In the genomic region with DNA sequence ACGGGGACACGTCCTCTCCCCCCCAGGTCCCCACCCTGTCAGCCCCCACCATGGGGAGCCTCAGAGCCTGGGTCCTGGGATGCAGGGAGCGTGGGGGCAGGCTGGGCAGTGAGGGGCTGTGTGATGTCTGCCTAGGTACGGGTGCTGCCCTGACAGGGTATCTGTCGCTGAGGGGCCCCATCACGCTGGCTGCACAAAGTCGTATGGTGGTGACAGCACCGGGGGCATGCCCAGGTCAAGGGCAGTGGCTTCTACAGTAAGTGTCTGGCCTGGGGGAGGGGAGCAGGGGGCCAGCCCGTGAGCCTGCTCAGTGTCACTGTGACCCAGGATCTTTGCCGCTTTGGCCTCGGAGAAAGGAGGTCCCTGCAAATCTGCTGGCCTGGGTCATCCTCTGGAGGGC, we compare ENCODE assay signal across 17 cellular contexts. TPM values are rescaled to one million over a fixed set of nuclear protein-coding genes. Genes with fewer than 3 reads are reported as not detected.
DNase-seq lines count a peak whose midpoint lies in the region; ATAC-seq, FAIRE-seq and TF ChIP-seq lines count a peak whose summit lies in the region.
"Had no signal": no experiment of that assay in that cellular context is flagged by ENCODE, and none has a peak within 500 bp of the region (broad histone marks: within the 10 kb centered on the region; RNA-seq: fewer than 3 reads in every experiment).

No MANE protein-coding gene starts in this region.

- no peak for TF ChIP-seq EP300 in HepG2 (IDR thresholded peaks at IDR 0.05; ENCODE audit: low read depth in 2 of 2, low read length in 2 of 2)
- TF ChIP-seq EP300 in HepG2 (CRISPR knock-in tag; IDR thresholded peaks at IDR 0.05; ENCODE audit: borderline replicate concordance) = no peak

- H3K9ac ChIP-seq in HepG2 (ENCODE audit: insufficient read depth, low read depth, low read length) = no peak overlapping the region

- H3K27me3 ChIP-seq in HepG2 (ENCODE audit: control insufficient read depth in 1 of 2, insufficient read depth in 2 of 2, low read length in 2 of 2) = peaks cover 3 to 48% of the 10 kb centered on the region in 2 experiments; a peak in 3 of 5 replicates
- peaks cover 0 to 18% (median 0%) of the 10 kb centered on the region in 7 donors for H3K27me3 ChIP-seq in spleen (replicated peaks in 1 of 7)
- no peaks in the 10 kb centered on the region for H3K27me3 ChIP-seq in WERI-Rb-1 (ENCODE audit: insufficient read depth, low read depth, severe bottlenecking)
- H3K27me3 ChIP-seq: BE2C had no signal

- CTCF ChIA-PET in HepG2 (lab: Yijun Ruan, JAX; ENCODE audit: low intra/inter-chr PET ratio, low total read pairs) = no interaction called here

- DNase-seq in Right ventricle myocardium superior = peak; percentile 17
- DNase-seq in cardiac septum (ENCODE audit: low spot score) = no peak
- peak; percentile 32 for DNase-seq in SK-N-DZ (ENCODE audit: low spot score)
- DNase-seq in HepG2 (ENCODE audit: low spot score) = peak; percentile 24
- DNase-seq in spleen = peak; percentile 58
- DNase-seq in WERI-Rb-1 = no peak
- no peak for DNase-seq in NCI-H510A treated with DMSO at 0.1 percent for 48 hours (lab: John Stamatoyannopoulos, UW)
- no peak for DNase-seq in H54 (ENCODE audit: insufficient read length, low spot score)
- DNase-seq: BE2C; CD4-positive, alpha-beta memory T cell; DMS79 had no signal

- POLR2A ChIA-PET in HepG2 (lab: Yijun Ruan, JAX) = no interaction called here

- peak overlapping the region; percentile 53 for H3K4me2 ChIP-seq in HepG2 (ENCODE audit: low read depth, low read length)
- H3K4me2 ChIP-seq: A549, GM23338 had no signal

- in situ Hi-C loops in HepG2 (cut with HindIII; ENCODE audit: extremely low pct_ligation_motif_present, low pct_unique_long_range_greater_than_20kb) = no loop called here

- no peaks in the 10 kb centered on the region for H3K36me3 ChIP-seq in HepG2 (replicated peaks in 1 of 2; ENCODE audit: control insufficient read depth in 1 of 2, insufficient read depth in 2 of 2, low read length in 2 of 2)
- peaks cover 0 to 23% (median 0%) of the 10 kb centered on the region in 6 donors for H3K36me3 ChIP-seq in spleen
- H3K36me3 ChIP-seq in WERI-Rb-1 = no peaks in the 10 kb centered on the region
- H3K36me3 ChIP-seq: BE2C had no signal

- ATAC-seq in Right ventricle myocardium superior (ENCODE audit: poor library complexity) (no peak), HepG2 (peak; percentile 30)

- 0% methylated on average over 2 of the region's 11 CpGs for WGBS in HepG2 (ENCODE audit: low lambda C conversion rate)
- WGBS in spleen, 5 donors = 62 to 80% (median 78%) methylated on average over 8 to 11 of the region's 11 CpGs

- H3K27ac ChIP-seq in HepG2 (ENCODE audit: extremely low read length, insufficient read depth, low read length) (no peak overlapping the region), spleen (no peak overlapping the region), WERI-Rb-1 (no peak overlapping the region)
- H3K27ac ChIP-seq: A549, C4-2B had no signal

- BruUV-seq in HepG2 (replicated peaks; lab: Mats Ljungman, UMichigan) = no TSS peak

- H3K4me1 ChIP-seq in HepG2 (ENCODE audit: insufficient read depth, low read length) (peaks cover 46% of the 10 kb centered on the region), spleen (no peaks in the 10 kb centered on the region)
- H3K4me1 ChIP-seq: A549, BE2C, HAP-1 had no signal

- intact Hi-C loops in Right ventricle myocardium superior (cut with DNase I) (no loop called here), cardiac septum (cut with DNase I) (no loop called here), HepG2 (cut with micrococcal nuclease; ENCODE audit: unreplicated experiment) (no loop called here), spleen (cut with DNase I; ENCODE audit: low total_unique reads) (no loop called here)

- H3K4me3 ChIP-seq in HepG2 (replicated peaks in 1 of 3; ENCODE audit: insufficient read depth in 1 of 3, low read depth in 2 of 3, low read length in 3 of 3) = peak overlapping the region in 1 of 3 experiments; percentile 35; a peak in 1 of 6 replicates
- H3K4me3 ChIP-seq in spleen = no peak overlapping the region
- H3K4me3 ChIP-seq in WERI-Rb-1 (ENCODE audit: low read depth, low read length) = no peak overlapping the region
- H3K4me3 ChIP-seq: A549, GM23338, HAP-1 had no signal

- no peak for FAIRE-seq in HepG2 (lab: Jason Lieb, UNC)
- no peak for FAIRE-seq in H54 (lab: Jason Lieb, UNC)
- FAIRE-seq: A549, GM12891 had no signal

- TF ChIP-seq RAD21 in HepG2 (CRISPR knock-in tag; IDR thresholded peaks at IDR 0.05) = no peak

- no peaks in the 10 kb centered on the region for H4K20me1 ChIP-seq in HepG2 (ENCODE audit: insufficient read depth, low read length)

- no peak for TF ChIP-seq CTCF in HepG2 (CRISPR knock-in tag; IDR thresholded peaks at IDR 0.05)
- TF ChIP-seq CTCF in spleen (IDR thresholded peaks at IDR 0.05 in 8 of 11, conservative IDR thresholded peaks at IDR 0.05 in 3 of 11) = no peak
- TF ChIP-seq CTCF in WERI-Rb-1 (IDR thresholded peaks at IDR 0.05; ENCODE audit: low read depth, low read length) = no peak

- no peak overlapping the region for H2AFZ ChIP-seq in HepG2 (ENCODE audit: low read length)
- H2AFZ ChIP-seq: GM23338 had no signal

- H3K9me3 ChIP-seq in HepG2 (ENCODE audit: low read length) (no peaks in the 10 kb centered on the region), spleen (no peaks in the 10 kb centered on the region), WERI-Rb-1 (ENCODE audit: severe bottlenecking) (no peaks in the 10 kb centered on the region)
- H3K9me3 ChIP-seq: A549, BE2C, HAP-1 had no signal

- TF ChIP-seq POLR2A in HepG2 (IDR thresholded peaks at IDR 0.05; ENCODE audit: insufficient read depth in 1 of 2, low read depth in 2 of 2, low read length in 2 of 2) (no peak), spleen (IDR thresholded peaks at IDR 0.05) (no peak), H54 (IDR thresholded peaks at IDR 0.05; ENCODE audit: low read depth, low read length) (no peak)

- H3K79me2 ChIP-seq in HepG2 (ENCODE audit: insufficient read depth, low read length) = no peaks in the 10 kb centered on the region

TF ChIP-seq in HepG2, 621 proteins besides CTCF, POLR2A, EP300 and RAD21 (continues in another document):
- no peak for TF ChIP-seq TBX2 (CRISPR knock-in tag; IDR thresholded peaks at IDR 0.05; ENCODE audit: borderline replicate concordance)
- no peak for TF ChIP-seq POLR2AphosphoS5 (IDR thresholded peaks at IDR 0.05; ENCODE audit: low read depth, low read length)
- no peak for TF ChIP-seq NFE2L1 (CRISPR knock-in tag; IDR thresholded peaks at IDR 0.05; ENCODE audit: borderline replicate concordance)
- no peak for TF ChIP-seq AGO1 (IDR thresholded peaks at IDR 0.05; ENCODE audit: low read depth, low read length, poor library complexity, severe bottlenecking)
- TF ChIP-seq ZKSCAN5 (CRISPR knock-in tag; IDR thresholded peaks at IDR 0.05) = no peak
- TF ChIP-seq ZNF24 (IDR thresholded peaks at IDR 0.05) = no peak
- no peak for TF ChIP-seq RFXANK (CRISPR knock-in tag; IDR thresholded peaks at IDR 0.05)
- TF ChIP-seq NPAS2 (CRISPR knock-in tag; IDR thresholded peaks at IDR 0.05; ENCODE audit: borderline replicate concordance) = no peak
- no peak for TF ChIP-seq ZNF598 (CRISPR knock-in tag; IDR thresholded peaks at IDR 0.05; ENCODE audit: borderline replicate concordance)
- no peak for TF ChIP-seq SIX4 (CRISPR knock-in tag; IDR thresholded peaks at IDR 0.05)
- TF ChIP-seq NFKBIZ (CRISPR knock-in tag; IDR thresholded peaks at IDR 0.05) = no peak
- no peak for TF ChIP-seq CENPT (CRISPR knock-in tag; IDR thresholded peaks at IDR 0.05; ENCODE audit: low read depth)
- no peak for TF ChIP-seq ZNF563 (CRISPR knock-in tag; IDR thresholded peaks at IDR 0.05)
- peak; percentile 91 for TF ChIP-seq RXRA (CRISPR knock-in tag; IDR thresholded peaks at IDR 0.05)
- TF ChIP-seq, protein P1, sequence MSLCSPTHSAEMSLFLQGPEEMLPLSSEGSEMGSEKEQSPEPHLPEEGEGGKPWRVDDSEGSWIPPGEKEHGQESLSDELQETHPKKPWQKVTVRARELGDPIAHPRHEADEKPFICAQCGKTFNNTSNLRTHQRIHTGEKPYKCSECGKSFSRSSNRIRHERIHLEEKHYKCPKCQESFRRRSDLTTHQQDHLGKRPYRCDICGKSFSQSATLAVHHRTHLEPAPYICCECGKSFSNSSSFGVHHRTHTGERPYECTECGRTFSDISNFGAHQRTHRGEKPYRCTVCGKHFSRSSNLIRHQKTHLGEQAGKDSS (CRISPR knock-in tag; IDR thresholded peaks at IDR 0.05; ENCODE audit: borderline replicate concordance, low read depth) = no peak
- TF ChIP-seq ZNF124 (CRISPR knock-in tag; IDR thresholded peaks at IDR 0.05) = no peak

RNA-seq across cellular contexts. Expression of a gene that starts 23.3 kb away (rescaled TPM):
- total RNA-seq in Right ventricle myocardium superior (2.5 TPM), cardiac septum (1.3 TPM), HepG2 (2016; rRNA removed; fragmentation: Illumina TruSeq; extraction: Trizol) (not detected in 2 replicates), spleen (10 to 100 TPM; 25.7 to 57.2 (median 49.3) TPM)
- 0.13 TPM in 1 of 2 replicates, not detected in the other for polyA plus RNA-seq in SK-N-DZ (2014; cell fraction: cytosol; rRNA removed)
- 0.44 and 0.53 TPM in 2 replicates for polyA plus RNA-seq in SK-N-DZ (2014; cell fraction: nucleus; rRNA removed)
- total RNA-seq in HepG2 (2016; cell fraction: cytosol; rRNA removed; fragmentation: Illumina TruSeq; extraction: Trizol; ENCODE audit: low read depth) = not detected in 2 replicates
- not detected in 2 replicates for total RNA-seq in HepG2 (2016; cell fraction: insoluble cytoplasmic fraction; rRNA removed; fragmentation: Illumina TruSeq; extraction: Trizol)
- total RNA-seq in HepG2 (2016; cell fraction: membrane; rRNA removed; fragmentation: Illumina TruSeq; extraction: Trizol) = not detected in 2 replicates
- total RNA-seq in HepG2 (2016; cell fraction: nucleus; rRNA removed; fragmentation: Illumina TruSeq; extraction: Trizol) = not detected in 2 replicates
- polyA plus RNA-seq in HepG2 (2011; rRNA removed) (not detected in 2 replicates), spleen (10 to 100 TPM; 20.3 to 24.4 (median 21.7) TPM)
- polyA plus RNA-seq in HepG2 (2011; cell fraction: cytosol; rRNA removed) = 0.01 TPM in 1 of 2 replicates, not detected in the other
- polyA plus RNA-seq in HepG2 (2011; cell fraction: nucleus; rRNA removed) = 0.05 TPM in 1 of 2 replicates, not detected in the other
- polyA plus RNA-seq in HepG2 (2012) = 0.07 and 0.28 TPM in 2 replicates
- not detected in 2 replicates for polyA plus RNA-seq in HepG2 (2016; cell fraction: cytosol; fragmentation: Illumina TruSeq; extraction: Trizol; ENCODE audit: low read depth)
- not detected in 2 replicates for polyA plus RNA-seq in HepG2 (2016; cell fraction: insoluble cytoplasmic fraction; fragmentation: Illumina TruSeq; extraction: Trizol; ENCODE audit: low read depth)
- polyA plus RNA-seq in HepG2 (2016; cell fraction: membrane; fragmentation: Illumina TruSeq; extraction: Trizol; ENCODE audit: low read depth) = not detected in 2 replicates
- polyA plus RNA-seq in HepG2 (2016; cell fraction: nucleus; fragmentation: Illumina TruSeq; extraction: Trizol; ENCODE audit: insufficient read depth, low read depth) = not detected in 2 replicates
- polyA minus RNA-seq in HepG2 (2011; rRNA and poly(A)+ RNA removed; ENCODE audit: low replicate concordance) = 4.1 TPM in 1 of 2 replicates, not detected in the other
- not detected in 2 replicates for polyA minus RNA-seq in HepG2 (2011; cell fraction: cytosol; rRNA and poly(A)+ RNA removed)
- not detected in 2 replicates for polyA minus RNA-seq in HepG2 (2011; cell fraction: nucleus; rRNA and poly(A)+ RNA removed)
- total RNA-seq: G401 had no signal

Comparison
In these comparisons a context has a peak if more than half of its experiments do, and no peak if none do; other contexts are left out.
1. DNase-seq: peak in Right ventricle myocardium superior (single experiment), SK-N-DZ (single experiment), HepG2 (single experiment) and spleen (single experiment); none in cardiac septum (single experiment), WERI-Rb-1 (single experiment), NCI-H510A treated with DMSO at 0.1 percent for 48 hours (single experiment) and H54 (single experiment).